Comparison of ENCODE assay signal across 16 cellular contexts in the genomic region with DNA sequence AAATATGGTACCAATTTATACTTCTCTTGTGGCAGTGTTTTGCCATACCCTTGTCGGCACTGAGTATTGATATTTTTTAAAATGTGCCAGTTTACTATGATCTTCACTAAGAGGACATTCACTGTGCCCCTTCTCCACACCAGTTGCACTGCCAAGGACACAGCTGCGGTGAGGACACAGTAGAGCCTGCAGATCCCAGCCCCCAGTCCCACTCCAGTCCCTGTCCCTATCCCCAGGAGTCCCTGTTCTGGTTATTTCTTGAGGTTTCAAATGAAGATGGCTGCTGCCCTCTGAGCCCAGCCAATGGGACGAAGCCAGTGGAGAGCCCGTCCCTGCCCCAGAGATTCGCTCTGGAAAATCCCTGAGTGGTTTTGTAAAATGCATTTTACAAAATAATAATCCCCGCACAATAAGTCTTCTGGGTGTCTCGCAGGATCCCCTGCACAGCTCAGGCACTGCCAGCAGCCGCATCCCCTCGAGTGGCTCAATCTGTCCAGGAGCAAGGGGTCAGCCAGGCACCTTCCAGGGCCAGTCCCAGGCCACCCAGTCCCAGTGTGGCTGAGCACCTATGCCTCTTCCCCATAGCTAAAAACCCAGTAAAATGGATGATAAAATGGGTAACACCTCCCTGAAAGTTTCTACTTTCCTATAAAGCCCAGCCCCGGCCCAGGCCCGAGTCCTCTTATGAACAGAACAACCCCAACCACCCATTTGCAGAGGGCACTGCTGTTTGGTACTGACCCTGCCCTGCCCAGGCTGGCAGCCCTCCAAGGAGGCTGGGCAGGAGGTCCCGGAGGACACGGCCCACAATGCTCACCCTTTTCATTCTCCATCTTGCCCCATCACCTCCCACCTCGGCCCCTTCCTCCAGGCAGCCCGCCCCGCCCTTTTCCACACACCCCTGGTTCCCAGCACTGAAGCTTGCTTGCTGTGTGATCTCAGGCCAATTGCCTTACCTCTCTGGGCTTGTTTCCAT.
A peak's percentile ranks its signal among the peaks of the same experiment; 100 is the strongest.
DNase-seq lines count a peak whose midpoint lies in the region; ATAC-seq and TF ChIP-seq lines count a peak whose summit lies in the region.
"Had no signal": no experiment of that assay in that cellular context is flagged by ENCODE, and none has a peak within 500 bp of the region (broad histone marks: within the 10 kb centered on the region; RNA-seq: fewer than 3 reads in every experiment).

No MANE protein-coding gene starts in this region.

- H3K27ac ChIP-seq in right cardiac atrium (ENCODE audit: low read length) (peak overlapping the region; percentile 68), dorsolateral prefrontal cortex (peak overlapping the region in 37 of 59 donors; percentile 3 to 98 (median 69))
- H3K27ac ChIP-seq: neural progenitor cell had no signal

- 92% methylated on average over 16 of the region's 16 CpGs for WGBS in right cardiac atrium

- H3K27me3 Mint-ChIP-seq in progenitor cell of endocrine pancreas, result no peaks in the 10 kb centered on the region
- H3K27me3 Mint-ChIP-seq: memory B cell; stimulated activated memory B cell treated with anti-CD40 and anti-IgM and Interleukin-4, amounts not matched to agents 10 μg/mL and 1 μg/mL and 100 μg/mL, for 72 hours; T-cell had no signal

- H3K27ac Mint-ChIP-seq in progenitor cell of endocrine pancreas, result peak overlapping the region; percentile 56
- H3K27ac Mint-ChIP-seq: memory B cell; neural progenitor cell; stimulated activated memory B cell treated with anti-CD40 and anti-IgM and Interleukin-4, amounts not matched to agents 10 μg/mL and 1 μg/mL and 100 μg/mL, for 72 hours; T-cell had no signal

- ATAC-seq in right cardiac atrium, result no peak
- no peak for ATAC-seq in Right ventricle myocardium inferior
- ATAC-seq in GM21390 (IDR thresholded peaks at IDR 0.05; ENCODE audit: unreplicated experiment), result no peak
- ATAC-seq: activated CD4-positive, CD25-positive, alpha-beta regulatory T cell treated with anti-CD3 and anti-CD28 coated beads, Interleukin-2, amount 50 U/mL, for 24 hours; stimulated activated memory B cell treated with anti-CD40 and anti-IgM and Interleukin-4, amounts not matched to agents 10 μg/mL and 1 μg/mL and 100 μg/mL, for 72 hours; T-cell had no signal

- peaks cover 33% of the 10 kb centered on the region for H3K36me3 Mint-ChIP-seq in progenitor cell of endocrine pancreas (ENCODE audit: insufficient read depth)

- DNase-seq in right cardiac atrium (peak in 1 of 3 donors; percentile 62), Right ventricle myocardium inferior (ENCODE audit: missing footprints) (no peak), dorsolateral prefrontal cortex (peak in 1 of 10 donors; percentile 36), progenitor cell of endocrine pancreas (ENCODE audit: low spot score, unreplicated experiment) (no peak), NCI-H748 treated with DMSO at 0.1 percent for 48 hours (lab: John Stamatoyannopoulos, UW) (no peak), pons (ENCODE audit: low spot score) (no peak)
- no peak for DNase-seq in activated CD8-positive, alpha-beta memory T cell treated with anti-CD3 and anti-CD28 coated beads for 24 hours
- DNase-seq: activated naive CD4-positive, alpha-beta T cell treated with anti-CD3 and anti-CD28 coated beads, Interleukin-2, amount 50 U/mL, for 16 hours; GF-D8; RPMI8226; T-cell had no signal

- TF ChIP-seq CTCF in dorsolateral prefrontal cortex (IDR thresholded peaks at IDR 0.05 in 54 of 56, conservative IDR thresholded peaks at IDR 0.05 in 2 of 56; ENCODE audit: low read depth in 1 of 56, partially characterized antibody in 56 of 56), result no peak
- TF ChIP-seq CTCF in progenitor cell of endocrine pancreas (IDR thresholded peaks at IDR 0.05; ENCODE audit: unreplicated experiment), result no peak

- H3K4me1 Mint-ChIP-seq in progenitor cell of endocrine pancreas (ENCODE audit: low read depth), result peaks cover 2% of the 10 kb centered on the region

- no peaks in the 10 kb centered on the region for H3K9me3 Mint-ChIP-seq in progenitor cell of endocrine pancreas (ENCODE audit: low read depth)
- H3K9me3 Mint-ChIP-seq: memory B cell; stimulated activated memory B cell treated with anti-CD40 and anti-IgM and Interleukin-4, amounts not matched to agents 10 μg/mL and 1 μg/mL and 100 μg/mL, for 72 hours; T-cell had no signal

- H3K4me1 ChIP-seq in right cardiac atrium (ENCODE audit: control insufficient read depth, insufficient read depth, low read length), result peaks cover 21% of the 10 kb centered on the region
- H3K4me1 ChIP-seq: neural progenitor cell had no signal

- H3K4me3 Mint-ChIP-seq in progenitor cell of endocrine pancreas (ENCODE audit: low read depth), result no peak overlapping the region
- H3K4me3 Mint-ChIP-seq: memory B cell; neural progenitor cell; stimulated activated memory B cell treated with anti-CD40 and anti-IgM and Interleukin-4, amounts not matched to agents 10 μg/mL and 1 μg/mL and 100 μg/mL, for 72 hours; T-cell had no signal

- no peaks in the 10 kb centered on the region for H3K9me3 ChIP-seq in right cardiac atrium (ENCODE audit: control insufficient read depth, low read length)

- H3K4me3 ChIP-seq in right cardiac atrium (ENCODE audit: low read length), result no peak overlapping the region
- no peak overlapping the region for H3K4me3 ChIP-seq in dorsolateral prefrontal cortex
- H3K4me3 ChIP-seq: neural progenitor cell had no signal

- H3K27me3 ChIP-seq in right cardiac atrium (ENCODE audit: control insufficient read depth, insufficient read depth) (no peaks in the 10 kb centered on the region), dorsolateral prefrontal cortex (no peaks in the 10 kb centered on the region)
- H3K27me3 ChIP-seq: neural progenitor cell had no signal

- intact Hi-C loops in right cardiac atrium (cut with DNase I) (no loop called here), Right ventricle myocardium inferior (cut with DNase I) (no loop called here), dorsolateral prefrontal cortex (cut with DNase I) (no loop called here)
